ENCODE assay signal across 2 cellular contexts in genomic region chr2:42378415-42378814, GRCh38.
TF ChIP-seq lines count a peak whose summit lies in the region.

No MANE protein-coding gene starts in this region.

TF ChIP-seq in SK-N-SH, 30 proteins besides CTCF, POLR2A, EP300 and RAD21 (continued from another document):
- TF ChIP-seq USF2 (IDR thresholded peaks at IDR 0.05; ENCODE audit: borderline replicate concordance, low read depth, low read length): no peak
- no peak for TF ChIP-seq SMC3 (IDR thresholded peaks at IDR 0.05; ENCODE audit: low read depth, low read length)
- TF ChIP-seq TEAD4 (IDR thresholded peaks at IDR 0.05; ENCODE audit: borderline replicate concordance, insufficient read depth): no peak
- TF ChIP-seq FOSL2 (IDR thresholded peaks at IDR 0.05; ENCODE audit: borderline replicate concordance, low read depth): no peak
- TF ChIP-seq RCOR1 (IDR thresholded peaks at IDR 0.05; ENCODE audit: low read length): no peak; the same call in 1 of the 2 replicates
- no peak for TF ChIP-seq RXRA (IDR thresholded peaks at IDR 0.05; ENCODE audit: borderline replicate concordance, low read depth)

TF ChIP-seq in SK-N-SH treated with all-trans-retinoic acid at 6 μM for 48 hours, 23 proteins besides CTCF, POLR2A, EP300 and RAD21 (continued from another document):
- TF ChIP-seq POU6F1 (CRISPR knock-in tag; IDR thresholded peaks at IDR 0.05; ENCODE audit: borderline replicate concordance, low read depth) (no peak), ZNF565 (CRISPR knock-in tag; conservative IDR thresholded peaks at IDR 0.05; ENCODE audit: low read depth) (no peak), CREB5 (CRISPR knock-in tag; IDR thresholded peaks at IDR 0.05; ENCODE audit: low read depth) (no peak), RARB (CRISPR knock-in tag; IDR thresholded peaks at IDR 0.05) (no peak), TCF4 (CRISPR knock-in tag; IDR thresholded peaks at IDR 0.05; ENCODE audit: borderline replicate concordance) (no peak), PATZ1 (CRISPR knock-in tag; IDR thresholded peaks at IDR 0.05; ENCODE audit: borderline replicate concordance) (no peak), BACH2 (CRISPR knock-in tag; IDR thresholded peaks at IDR 0.05; ENCODE audit: borderline replicate concordance) (no peak), OSR1 (CRISPR knock-in tag; IDR thresholded peaks at IDR 0.05) (no peak), ZNF8 (CRISPR knock-in tag; IDR thresholded peaks at IDR 0.05) (no peak), ZFP30 (CRISPR knock-in tag; IDR thresholded peaks at IDR 0.05) (no peak), CSRNP3 (CRISPR knock-in tag; IDR thresholded peaks at IDR 0.05) (no peak), ZFP3 (CRISPR knock-in tag; IDR thresholded peaks at IDR 0.05) (no peak), CSDC2 (CRISPR knock-in tag; IDR thresholded peaks at IDR 0.05) (no peak), ARNTL (CRISPR knock-in tag; IDR thresholded peaks at IDR 0.05; ENCODE audit: borderline replicate concordance, low read depth) (no peak), SNAI2 (CRISPR knock-in tag; IDR thresholded peaks at IDR 0.05) (no peak), ZNF70 (CRISPR knock-in tag; IDR thresholded peaks at IDR 0.05) (no peak), GLIS3 (CRISPR knock-in tag; IDR thresholded peaks at IDR 0.05) (no peak)
